ENCODE assay signal across 31 cellular contexts in genomic region chr11:133383689-133384088, GRCh38.
"Had no signal": no experiment of that assay in that cellular context is flagged by ENCODE, and none has a peak within 500 bp of the region (broad histone marks: within the 10 kb centered on the region; RNA-seq: fewer than 3 reads in every experiment).

No MANE protein-coding gene starts in this region.

- H3K27ac Mint-ChIP-seq: immature natural killer cell; mesothelial cell of epicardium; naive B cell; natural killer cell; nephron progenitor cell; neural progenitor cell; stimulated activated effector memory CD8-positive, alpha-beta T cell treated with anti-CD3 and anti-CD28 coated beads, Interleukin-12 subunit alpha, Interleukin-12 subunit beta, amount 100 ng/mL, for 72 hours; stimulated activated naive CD8-positive, alpha-beta T cell treated with anti-CD3 and anti-CD28 coated beads, Interleukin-15, Interleukin-2, amounts not matched to agents 100 ng/mL and 50 ng/mL, for 24 hours had no signal

- DNase-seq: hypothalamus; immature natural killer cell; kidney; left colon; left lung; lower lobe of right lung; mammary epithelial cell; mesenchymal stem cell; naive B cell; natural killer cell; nephron progenitor cell; occipital lobe; spleen; stimulated activated CD4-positive, alpha-beta T cell treated with anti-CD3 and anti-CD28 coated beads, Interleukin-4, amount 100 ng/mL, for 24 hours; stimulated activated naive CD4-positive, alpha-beta T cell; tibial artery; trophoblast cell; upper lobe of right lung had no signal

- H3K27me3 Mint-ChIP-seq: stimulated activated naive CD8-positive, alpha-beta T cell treated with anti-CD3 and anti-CD28 coated beads, Interleukin-15, Interleukin-2, amounts not matched to agents 100 ng/mL and 50 ng/mL, for 24 hours had no signal

- FAIRE-seq: islet of Langerhans, kidney, urothelium cell line had no signal

- H3K4me3 ChIP-seq: left lung, lower lobe of right lung, neural progenitor cell, right atrium auricular region, skin epidermis, spleen, suprapubic skin, thoracic aorta, tibial artery, upper lobe of right lung had no signal

- ATAC-seq: left colon; left lung; lower lobe of right lung; natural killer cell; sciatic nerve; stimulated activated effector memory CD8-positive, alpha-beta T cell treated with anti-CD3 and anti-CD28 coated beads, Interleukin-12 subunit alpha, Interleukin-12 subunit beta, amount 100 ng/mL, for 72 hours; upper lobe of right lung had no signal

- H3K4me3 Mint-ChIP-seq: immature natural killer cell; mesothelial cell of epicardium; naive B cell; natural killer cell; neural progenitor cell; stimulated activated effector memory CD8-positive, alpha-beta T cell treated with anti-CD3 and anti-CD28 coated beads, Interleukin-12 subunit alpha, Interleukin-12 subunit beta, amount 100 ng/mL, for 72 hours; stimulated activated naive CD8-positive, alpha-beta T cell treated with anti-CD3 and anti-CD28 coated beads, Interleukin-15, Interleukin-2, amounts not matched to agents 100 ng/mL and 50 ng/mL, for 24 hours had no signal

- H3K9me3 ChIP-seq: left lung, lower lobe of right lung, neutrophil, right atrium auricular region, spleen, suprapubic skin, thoracic aorta, tibial artery, upper lobe of right lung had no signal

- H3K4me1 Mint-ChIP-seq: immature natural killer cell; natural killer cell; stimulated activated effector memory CD8-positive, alpha-beta T cell treated with anti-CD3 and anti-CD28 coated beads, Interleukin-12 subunit alpha, Interleukin-12 subunit beta, amount 100 ng/mL, for 72 hours had no signal

- H3K36me3 ChIP-seq: left lung, lower lobe of right lung, neural progenitor cell, neutrophil, right atrium auricular region, spleen, suprapubic skin, thoracic aorta, tibial artery, upper lobe of right lung had no signal

- H3K4me1 ChIP-seq: left lung, lower lobe of right lung, parathyroid adenoma, spleen, tibial artery, upper lobe of right lung had no signal

- H3K9me3 Mint-ChIP-seq: mesothelial cell of epicardium; nephron progenitor cell; neural progenitor cell; stimulated activated naive CD8-positive, alpha-beta T cell treated with anti-CD3 and anti-CD28 coated beads, Interleukin-15, Interleukin-2, amounts not matched to agents 100 ng/mL and 50 ng/mL, for 24 hours had no signal

- H3K27me3 ChIP-seq: left lung, neural progenitor cell, neutrophil, right atrium auricular region, spleen, tibial artery, upper lobe of right lung had no signal

- H3K36me3 Mint-ChIP-seq: immature natural killer cell; mesothelial cell of epicardium; naive B cell; natural killer cell; neural progenitor cell; stimulated activated effector memory CD8-positive, alpha-beta T cell treated with anti-CD3 and anti-CD28 coated beads, Interleukin-12 subunit alpha, Interleukin-12 subunit beta, amount 100 ng/mL, for 72 hours had no signal

- H3K27ac ChIP-seq: left lung, lower lobe of right lung, neural progenitor cell, neutrophil, parathyroid adenoma, right atrium auricular region, skin epidermis, spleen, suprapubic skin, thoracic aorta, tibial artery, upper lobe of right lung had no signal
